ENCODE assay signal across 8 cellular contexts in genomic region chr2:460861-461260, GRCh38.
DNase-seq lines count a peak whose midpoint lies in the region; ATAC-seq lines count a peak whose summit lies in the region.
"Had no signal": no experiment of that assay in that cellular context is flagged by ENCODE, and none has a peak within 500 bp of the region (broad histone marks: within the 10 kb centered on the region; RNA-seq: fewer than 3 reads in every experiment).

No MANE protein-coding gene starts in this region.

- intact Hi-C loops in activated naive CD4-positive, alpha-beta T cell treated with anti-CD3 and anti-CD28 coated beads for 36 hours (cut with micrococcal nuclease) = no loop called here
- intact Hi-C loops in left ventricle myocardium superior (cut with micrococcal nuclease) = no loop called here

- DNase-seq in KG1 (lab: John Stamatoyannopoulos, UW) (peak; percentile 47), left ventricle myocardium superior (no peak), SW 1271 (lab: John Stamatoyannopoulos, UW) (no peak)
- peak; percentile 62 for DNase-seq in activated naive CD4-positive, alpha-beta T cell treated with anti-CD3 and anti-CD28 coated beads for 36 hours
- DNase-seq: stomach had no signal

- H3K4me1 Mint-ChIP-seq in activated naive CD4-positive, alpha-beta T cell treated with anti-CD3 and anti-CD28 coated beads for 36 hours (ENCODE audit: low read depth) = peaks cover 30% of the 10 kb centered on the region
- H3K4me1 Mint-ChIP-seq in stimulated activated memory B cell treated with anti-CD40 and anti-IgM and Interleukin-4, amounts not matched to agents 10 μg/mL and 1 μg/mL and 100 μg/mL, for 72 hours = peaks cover 64% of the 10 kb centered on the region

- ATAC-seq in GM21381 (IDR thresholded peaks at IDR 0.05; ENCODE audit: unreplicated experiment) = peak; percentile 91
- ATAC-seq in stimulated activated memory B cell treated with anti-CD40 and anti-IgM and Interleukin-4, amounts not matched to agents 10 μg/mL and 1 μg/mL and 100 μg/mL, for 72 hours = peak; percentile 89
- ATAC-seq in left ventricle myocardium superior = no peak
- no peak for ATAC-seq in HG03196 (IDR thresholded peaks at IDR 0.05; ENCODE audit: unreplicated experiment)

- H3K36me3 Mint-ChIP-seq in activated naive CD4-positive, alpha-beta T cell treated with anti-CD3 and anti-CD28 coated beads for 36 hours (ENCODE audit: low read depth) = no peaks in the 10 kb centered on the region
- H3K36me3 Mint-ChIP-seq in stimulated activated memory B cell treated with anti-CD40 and anti-IgM and Interleukin-4, amounts not matched to agents 10 μg/mL and 1 μg/mL and 100 μg/mL, for 72 hours = no peaks in the 10 kb centered on the region

- CTCF ChIA-PET in activated naive CD4-positive, alpha-beta T cell treated with anti-CD3 and anti-CD28 coated beads for 36 hours (lab: Charles Lee) = no interaction called here

- peaks cover 59% of the 10 kb centered on the region for H3K27me3 Mint-ChIP-seq in activated naive CD4-positive, alpha-beta T cell treated with anti-CD3 and anti-CD28 coated beads for 36 hours (ENCODE audit: low read depth)
- no peaks in the 10 kb centered on the region for H3K27me3 Mint-ChIP-seq in stimulated activated memory B cell treated with anti-CD40 and anti-IgM and Interleukin-4, amounts not matched to agents 10 μg/mL and 1 μg/mL and 100 μg/mL, for 72 hours

- no peak overlapping the region for H3K4me3 Mint-ChIP-seq in activated naive CD4-positive, alpha-beta T cell treated with anti-CD3 and anti-CD28 coated beads for 36 hours
- peak overlapping the region; percentile 58 for H3K4me3 Mint-ChIP-seq in stimulated activated memory B cell treated with anti-CD40 and anti-IgM and Interleukin-4, amounts not matched to agents 10 μg/mL and 1 μg/mL and 100 μg/mL, for 72 hours

- H3K27ac Mint-ChIP-seq in activated naive CD4-positive, alpha-beta T cell treated with anti-CD3 and anti-CD28 coated beads for 36 hours = no peak overlapping the region
- peak overlapping the region; percentile 66 for H3K27ac Mint-ChIP-seq in stimulated activated memory B cell treated with anti-CD40 and anti-IgM and Interleukin-4, amounts not matched to agents 10 μg/mL and 1 μg/mL and 100 μg/mL, for 72 hours

- H3K9me3 Mint-ChIP-seq in activated naive CD4-positive, alpha-beta T cell treated with anti-CD3 and anti-CD28 coated beads for 36 hours = no peaks in the 10 kb centered on the region
- peaks cover 3% of the 10 kb centered on the region for H3K9me3 Mint-ChIP-seq in stimulated activated memory B cell treated with anti-CD40 and anti-IgM and Interleukin-4, amounts not matched to agents 10 μg/mL and 1 μg/mL and 100 μg/mL, for 72 hours

Comparison
In these comparisons a context has a peak if more than half of its experiments do, and no peak if none do; other contexts are left out.
1. ATAC-seq: peak in GM21381 (single experiment) and stimulated activated memory B cell treated with anti-CD40 and anti-IgM and Interleukin-4, amounts not matched to agents 10 μg/mL and 1 μg/mL and 100 μg/mL, for 72 hours (single experiment); none in left ventricle myocardium superior (single experiment) and HG03196 (single experiment).
2. DNase-seq: peak in KG1 (single experiment) and activated naive CD4-positive, alpha-beta T cell treated with anti-CD3 and anti-CD28 coated beads for 36 hours (single experiment); none in left ventricle myocardium superior (single experiment) and SW 1271 (0 of 2).